28 cellular contexts compared by ENCODE assay signal in genomic region chr3:22728406-22728805, GRCh38.
"Had no signal": no experiment of that assay in that cellular context is flagged by ENCODE, and none has a peak within 500 bp of the region (broad histone marks: within the 10 kb centered on the region; RNA-seq: fewer than 3 reads in every experiment).

No MANE protein-coding gene starts in this region.

- H3K9me3 Mint-ChIP-seq: activated B cell treated with CpG ODN at 0.5 μM for 24 hours; activated naive CD8-positive, alpha-beta T cell treated with anti-CD3 and anti-CD28 coated beads for 36 hours had no signal

- H3K36me3 Mint-ChIP-seq: activated CD4-positive, alpha-beta memory T cell treated with anti-CD3 and anti-CD28 coated beads for 36 hours; activated naive CD8-positive, alpha-beta T cell treated with anti-CD3 and anti-CD28 coated beads for 36 hours had no signal

- H3K36me3 ChIP-seq: brain microvascular endothelial cell had no signal

- H3K27ac ChIP-seq: brain microvascular endothelial cell, PC-9, RWPE1 had no signal

- H3K4me2 ChIP-seq: PC-9 had no signal

- H3K27me3 Mint-ChIP-seq: activated CD4-positive, alpha-beta memory T cell treated with anti-CD3 and anti-CD28 coated beads for 36 hours; activated naive CD8-positive, alpha-beta T cell treated with anti-CD3 and anti-CD28 coated beads for 36 hours had no signal

- DNase-seq: activated B cell treated with CpG ODN at 0.5 μM for 24 hours; activated CD4-positive, alpha-beta memory T cell treated with anti-CD3 and anti-CD28 coated beads for 36 hours; activated CD4-positive, alpha-beta T cell treated with anti-CD3 and anti-CD28 coated beads for 4 hours; activated CD4-positive, alpha-beta T cell treated with anti-CD3 and anti-CD28 coated beads, Interleukin-2, amount 50 U/mL, for 1 hour; activated CD4-positive, CD25-positive, alpha-beta regulatory T cell treated with anti-CD3 and anti-CD28 coated beads, Interleukin-2, amount 50 U/mL, for 72 hours; activated CD8-positive, alpha-beta memory T cell treated with anti-CD3 and anti-CD28 coated beads, Interleukin-2, amount 50 U/mL, for 4 hours; activated effector memory CD4-positive, alpha-beta T cell treated with Interleukin-2 at 50 U/mL for 16 hours; activated naive CD4-positive, alpha-beta T cell treated with anti-CD3 and anti-CD28 coated beads, Interleukin-2, amount 50 U/mL, for 16 hours; activated naive CD8-positive, alpha-beta T cell treated with anti-CD3 and anti-CD28 coated beads for 36 hours; activated T-cell treated with anti-CD3 and anti-CD28 coated beads for 4 hours; activated T-cell treated with anti-CD3 and anti-CD28 coated beads, Interleukin-2, amount 50 U/mL, for 4 hours; amniotic stem cell; aorta; brain microvascular endothelial cell; central memory CD4-positive, alpha-beta T cell; NCI-H1048; NCI-H1105 treated with DMSO at 0.1 percent for 48 hours; NCI-H1436; NCI-H1694 treated with DMSO at 0.1 percent for 48 hours; NCI-H2029; NCI-H345; NCI-H526 treated with DMSO at 0.1 percent for 48 hours; NCI-H774; PC-9; SIG-M5; T1000 had no signal

- H3K27ac Mint-ChIP-seq: activated B cell treated with CpG ODN at 0.5 μM for 24 hours; activated CD4-positive, alpha-beta memory T cell treated with anti-CD3 and anti-CD28 coated beads for 36 hours; activated naive CD8-positive, alpha-beta T cell treated with anti-CD3 and anti-CD28 coated beads for 36 hours had no signal

- H3K4me3 ChIP-seq: K562, PC-9 had no signal

- H3K27me3 ChIP-seq: brain microvascular endothelial cell had no signal

- H3K4me3 Mint-ChIP-seq: activated B cell treated with CpG ODN at 0.5 μM for 24 hours; activated CD4-positive, alpha-beta memory T cell treated with anti-CD3 and anti-CD28 coated beads for 36 hours; activated naive CD8-positive, alpha-beta T cell treated with anti-CD3 and anti-CD28 coated beads for 36 hours; activated T-cell treated with anti-CD3 and anti-CD28 coated beads, Interleukin-2, amount 50 U/mL, for 4 hours had no signal

- H2AFZ ChIP-seq: PC-9 had no signal

- H3K4me1 Mint-ChIP-seq: activated B cell treated with CpG ODN at 0.5 μM for 24 hours; activated naive CD8-positive, alpha-beta T cell treated with anti-CD3 and anti-CD28 coated beads for 36 hours had no signal
